In the genomic region with DNA sequence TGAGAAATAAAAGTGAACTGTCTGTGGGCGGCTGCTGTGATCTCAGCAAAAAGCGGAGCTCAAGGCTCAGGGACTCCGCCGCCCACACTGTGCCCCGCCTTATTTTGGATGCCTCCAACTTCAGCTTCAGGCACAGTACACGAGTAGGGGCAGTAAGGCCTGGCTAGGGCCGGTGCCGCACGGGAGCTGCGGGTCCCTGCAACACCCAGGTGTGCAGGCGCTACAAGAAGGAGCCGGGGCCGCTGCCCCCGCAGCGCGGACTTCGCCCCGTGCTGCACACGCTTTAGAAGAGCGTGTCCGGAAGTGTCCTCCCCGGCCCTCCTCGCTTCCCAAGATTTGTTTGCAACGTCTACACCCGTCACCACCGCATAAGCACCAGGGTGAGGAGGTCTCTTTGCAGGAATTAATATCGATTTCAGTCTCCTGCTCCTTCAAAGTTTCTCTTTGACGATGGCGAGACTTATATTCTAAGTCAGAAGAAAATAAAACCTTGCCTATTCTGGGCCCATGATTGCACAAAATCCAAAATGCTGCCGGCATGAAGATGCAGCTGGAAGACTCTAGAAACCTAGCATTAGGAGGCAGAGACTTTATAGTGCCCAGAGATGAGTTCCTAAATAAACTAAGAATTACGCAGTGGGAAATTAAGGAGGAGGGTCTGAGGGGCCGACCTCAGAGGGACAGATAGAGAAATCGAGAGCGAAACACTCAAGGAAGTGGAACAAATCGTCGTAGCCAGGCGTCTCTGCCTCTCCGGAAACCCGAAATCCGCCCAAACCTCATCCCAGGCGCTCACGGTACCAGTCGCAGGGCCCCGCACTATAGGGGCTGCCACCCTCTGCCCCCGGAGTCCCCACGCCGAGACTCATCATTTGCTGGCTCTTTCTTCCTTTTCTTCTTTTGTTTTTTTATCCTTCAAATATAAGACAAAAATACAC, we compare ENCODE assay signal across 2 cellular contexts.
TF ChIP-seq lines count a peak whose summit lies in the region.

No MANE protein-coding gene starts in this region.

TF ChIP-seq in K562, 482 proteins besides CTCF, POLR2A, EP300 and RAD21:
- peak; percentile 46; the same call in 1 of the 2 replicates for TF ChIP-seq EGR1 (conservative IDR thresholded peaks at IDR 0.05)
- no peak for TF ChIP-seq JUN (IDR thresholded peaks at IDR 0.05; ENCODE audit: borderline replicate concordance, low read depth, low read length)
- no peak for TF ChIP-seq JUN (CRISPR knock-in tag; IDR thresholded peaks at IDR 0.05; ENCODE audit: borderline replicate concordance)
- TF ChIP-seq, protein P1, sequence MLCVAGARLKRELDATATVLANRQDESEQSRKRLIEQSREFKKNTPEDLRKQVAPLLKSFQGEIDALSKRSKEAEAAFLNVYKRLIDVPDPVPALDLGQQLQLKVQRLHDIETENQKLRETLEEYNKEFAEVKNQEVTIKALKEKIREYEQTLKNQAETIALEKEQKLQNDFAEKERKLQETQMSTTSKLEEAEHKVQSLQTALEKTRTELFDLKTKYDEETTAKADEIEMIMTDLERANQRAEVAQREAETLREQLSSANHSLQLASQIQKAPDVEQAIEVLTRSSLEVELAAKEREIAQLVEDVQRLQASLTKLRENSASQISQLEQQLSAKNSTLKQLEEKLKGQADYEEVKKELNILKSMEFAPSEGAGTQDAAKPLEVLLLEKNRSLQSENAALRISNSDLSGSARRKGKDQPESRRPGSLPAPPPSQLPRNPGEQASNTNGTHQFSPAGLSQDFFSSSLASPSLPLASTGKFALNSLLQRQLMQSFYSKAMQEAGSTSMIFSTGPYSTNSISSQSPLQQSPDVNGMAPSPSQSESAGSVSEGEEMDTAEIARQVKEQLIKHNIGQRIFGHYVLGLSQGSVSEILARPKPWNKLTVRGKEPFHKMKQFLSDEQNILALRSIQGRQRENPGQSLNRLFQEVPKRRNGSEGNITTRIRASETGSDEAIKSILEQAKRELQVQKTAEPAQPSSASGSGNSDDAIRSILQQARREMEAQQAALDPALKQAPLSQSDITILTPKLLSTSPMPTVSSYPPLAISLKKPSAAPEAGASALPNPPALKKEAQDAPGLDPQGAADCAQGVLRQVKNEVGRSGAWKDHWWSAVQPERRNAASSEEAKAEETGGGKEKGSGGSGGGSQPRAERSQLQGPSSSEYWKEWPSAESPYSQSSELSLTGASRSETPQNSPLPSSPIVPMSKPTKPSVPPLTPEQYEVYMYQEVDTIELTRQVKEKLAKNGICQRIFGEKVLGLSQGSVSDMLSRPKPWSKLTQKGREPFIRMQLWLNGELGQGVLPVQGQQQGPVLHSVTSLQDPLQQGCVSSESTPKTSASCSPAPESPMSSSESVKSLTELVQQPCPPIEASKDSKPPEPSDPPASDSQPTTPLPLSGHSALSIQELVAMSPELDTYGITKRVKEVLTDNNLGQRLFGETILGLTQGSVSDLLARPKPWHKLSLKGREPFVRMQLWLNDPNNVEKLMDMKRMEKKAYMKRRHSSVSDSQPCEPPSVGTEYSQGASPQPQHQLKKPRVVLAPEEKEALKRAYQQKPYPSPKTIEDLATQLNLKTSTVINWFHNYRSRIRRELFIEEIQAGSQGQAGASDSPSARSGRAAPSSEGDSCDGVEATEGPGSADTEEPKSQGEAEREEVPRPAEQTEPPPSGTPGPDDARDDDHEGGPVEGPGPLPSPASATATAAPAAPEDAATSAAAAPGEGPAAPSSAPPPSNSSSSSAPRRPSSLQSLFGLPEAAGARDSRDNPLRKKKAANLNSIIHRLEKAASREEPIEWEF (CRISPR knock-in tag; IDR thresholded peaks at IDR 0.05) = no peak
- TF ChIP-seq ZNF436 (CRISPR knock-in tag; IDR thresholded peaks at IDR 0.05) = no peak
- TF ChIP-seq ETV1 (tag; conservative IDR thresholded peaks at IDR 0.05; ENCODE audit: low read depth) = 0 out of 2 replicates have a peak, but pooled peaks have one; percentile 14

TF ChIP-seq in HepG2, 621 proteins besides CTCF, POLR2A, EP300 and RAD21 (continues in another document):
- no peak for TF ChIP-seq ZNF776 (CRISPR knock-in tag; IDR thresholded peaks at IDR 0.05)
- TF ChIP-seq DR1 (CRISPR knock-in tag; IDR thresholded peaks at IDR 0.05) = no peak
- TF ChIP-seq RBAK (CRISPR knock-in tag; IDR thresholded peaks at IDR 0.05) = no peak
- TF ChIP-seq, protein P2, sequence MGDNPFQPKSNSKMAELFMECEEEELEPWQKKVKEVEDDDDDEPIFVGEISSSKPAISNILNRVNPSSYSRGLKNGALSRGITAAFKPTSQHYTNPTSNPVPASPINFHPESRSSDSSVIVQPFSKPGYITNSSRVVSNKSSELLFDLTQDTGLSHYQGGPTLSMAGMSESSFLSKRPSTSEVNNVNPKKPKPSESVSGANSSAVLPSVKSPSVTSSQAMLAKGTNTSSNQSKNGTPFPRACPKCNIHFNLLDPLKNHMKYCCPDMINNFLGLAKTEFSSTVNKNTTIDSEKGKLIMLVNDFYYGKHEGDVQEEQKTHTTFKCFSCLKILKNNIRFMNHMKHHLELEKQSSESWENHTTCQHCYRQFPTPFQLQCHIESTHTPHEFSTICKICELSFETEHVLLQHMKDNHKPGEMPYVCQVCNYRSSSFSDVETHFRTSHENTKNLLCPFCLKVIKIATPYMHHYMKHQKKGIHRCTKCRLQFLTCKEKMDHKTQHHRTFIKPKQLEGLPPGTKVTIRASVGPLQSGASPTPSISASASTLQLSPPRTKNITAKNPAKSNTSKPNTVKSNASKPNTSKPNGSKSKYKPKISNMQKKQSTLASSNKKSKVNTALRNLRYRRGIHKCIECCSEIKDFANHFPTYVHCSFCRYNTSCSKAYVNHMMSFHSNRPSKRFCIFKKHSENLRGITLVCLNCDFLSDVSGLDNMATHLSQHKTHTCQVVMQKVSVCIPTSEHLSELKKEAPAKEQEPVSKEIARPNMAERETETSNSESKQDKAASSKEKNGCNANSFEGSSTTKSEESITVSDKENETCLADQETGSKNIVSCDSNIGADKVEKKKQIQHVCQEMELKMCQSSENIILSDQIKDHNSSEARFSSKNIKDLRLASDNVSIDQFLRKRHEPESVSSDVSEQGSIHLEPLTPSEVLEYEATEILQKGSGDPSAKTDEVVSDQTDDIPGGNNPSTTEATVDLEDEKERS (CRISPR knock-in tag; IDR thresholded peaks at IDR 0.05) = no peak
- TF ChIP-seq TAF15 (IDR thresholded peaks at IDR 0.05; ENCODE audit: low read depth, low read length, poor library complexity, severe bottlenecking) = no peak
- TF ChIP-seq MTF2 (CRISPR knock-in tag; IDR thresholded peaks at IDR 0.05; ENCODE audit: borderline replicate concordance) = peak; percentile 69; the same call in 1 of the 2 replicates
- TF ChIP-seq ZNF251 (CRISPR knock-in tag; IDR thresholded peaks at IDR 0.05) = no peak
- TF ChIP-seq, protein P3, sequence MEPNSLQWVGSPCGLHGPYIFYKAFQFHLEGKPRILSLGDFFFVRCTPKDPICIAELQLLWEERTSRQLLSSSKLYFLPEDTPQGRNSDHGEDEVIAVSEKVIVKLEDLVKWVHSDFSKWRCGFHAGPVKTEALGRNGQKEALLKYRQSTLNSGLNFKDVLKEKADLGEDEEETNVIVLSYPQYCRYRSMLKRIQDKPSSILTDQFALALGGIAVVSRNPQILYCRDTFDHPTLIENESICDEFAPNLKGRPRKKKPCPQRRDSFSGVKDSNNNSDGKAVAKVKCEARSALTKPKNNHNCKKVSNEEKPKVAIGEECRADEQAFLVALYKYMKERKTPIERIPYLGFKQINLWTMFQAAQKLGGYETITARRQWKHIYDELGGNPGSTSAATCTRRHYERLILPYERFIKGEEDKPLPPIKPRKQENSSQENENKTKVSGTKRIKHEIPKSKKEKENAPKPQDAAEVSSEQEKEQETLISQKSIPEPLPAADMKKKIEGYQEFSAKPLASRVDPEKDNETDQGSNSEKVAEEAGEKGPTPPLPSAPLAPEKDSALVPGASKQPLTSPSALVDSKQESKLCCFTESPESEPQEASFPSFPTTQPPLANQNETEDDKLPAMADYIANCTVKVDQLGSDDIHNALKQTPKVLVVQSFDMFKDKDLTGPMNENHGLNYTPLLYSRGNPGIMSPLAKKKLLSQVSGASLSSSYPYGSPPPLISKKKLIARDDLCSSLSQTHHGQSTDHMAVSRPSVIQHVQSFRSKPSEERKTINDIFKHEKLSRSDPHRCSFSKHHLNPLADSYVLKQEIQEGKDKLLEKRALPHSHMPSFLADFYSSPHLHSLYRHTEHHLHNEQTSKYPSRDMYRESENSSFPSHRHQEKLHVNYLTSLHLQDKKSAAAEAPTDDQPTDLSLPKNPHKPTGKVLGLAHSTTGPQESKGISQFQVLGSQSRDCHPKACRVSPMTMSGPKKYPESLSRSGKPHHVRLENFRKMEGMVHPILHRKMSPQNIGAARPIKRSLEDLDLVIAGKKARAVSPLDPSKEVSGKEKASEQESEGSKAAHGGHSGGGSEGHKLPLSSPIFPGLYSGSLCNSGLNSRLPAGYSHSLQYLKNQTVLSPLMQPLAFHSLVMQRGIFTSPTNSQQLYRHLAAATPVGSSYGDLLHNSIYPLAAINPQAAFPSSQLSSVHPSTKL (CRISPR knock-in tag; IDR thresholded peaks at IDR 0.05) = peak; percentile 24; the same call in 1 of the 2 replicates
- TF ChIP-seq PHF20 (CRISPR knock-in tag; IDR thresholded peaks at IDR 0.05) = no peak
- no peak for TF ChIP-seq ZNF17 (CRISPR knock-in tag; IDR thresholded peaks at IDR 0.05)
- TF ChIP-seq MAZ (IDR thresholded peaks at IDR 0.05; ENCODE audit: borderline replicate concordance, low read depth, low read length) = no peak
- no peak for TF ChIP-seq MAZ (CRISPR knock-in tag; IDR thresholded peaks at IDR 0.05; ENCODE audit: low read depth)
- TF ChIP-seq HNF4A (CRISPR knock-in tag; IDR thresholded peaks at IDR 0.05) = peak; percentile 48; the same call in 1 of the 2 replicates
- TF ChIP-seq FOXP1 (IDR thresholded peaks at IDR 0.05) = no peak
- no peak for TF ChIP-seq FOXP1 (CRISPR knock-in tag; IDR thresholded peaks at IDR 0.05)
- TF ChIP-seq SMC3 (IDR thresholded peaks at IDR 0.05; ENCODE audit: low read length) = no peak
- TF ChIP-seq ZBTB38 (CRISPR knock-in tag; IDR thresholded peaks at IDR 0.05) = no peak
- no peak for TF ChIP-seq RFX3 (CRISPR knock-in tag; IDR thresholded peaks at IDR 0.05)
- no peak for TF ChIP-seq STAG1 (CRISPR knock-in tag; IDR thresholded peaks at IDR 0.05)
- TF ChIP-seq U2AF2 (IDR thresholded peaks at IDR 0.05; ENCODE audit: low read depth, low read length) = no peak
- TF ChIP-seq, protein P4, sequence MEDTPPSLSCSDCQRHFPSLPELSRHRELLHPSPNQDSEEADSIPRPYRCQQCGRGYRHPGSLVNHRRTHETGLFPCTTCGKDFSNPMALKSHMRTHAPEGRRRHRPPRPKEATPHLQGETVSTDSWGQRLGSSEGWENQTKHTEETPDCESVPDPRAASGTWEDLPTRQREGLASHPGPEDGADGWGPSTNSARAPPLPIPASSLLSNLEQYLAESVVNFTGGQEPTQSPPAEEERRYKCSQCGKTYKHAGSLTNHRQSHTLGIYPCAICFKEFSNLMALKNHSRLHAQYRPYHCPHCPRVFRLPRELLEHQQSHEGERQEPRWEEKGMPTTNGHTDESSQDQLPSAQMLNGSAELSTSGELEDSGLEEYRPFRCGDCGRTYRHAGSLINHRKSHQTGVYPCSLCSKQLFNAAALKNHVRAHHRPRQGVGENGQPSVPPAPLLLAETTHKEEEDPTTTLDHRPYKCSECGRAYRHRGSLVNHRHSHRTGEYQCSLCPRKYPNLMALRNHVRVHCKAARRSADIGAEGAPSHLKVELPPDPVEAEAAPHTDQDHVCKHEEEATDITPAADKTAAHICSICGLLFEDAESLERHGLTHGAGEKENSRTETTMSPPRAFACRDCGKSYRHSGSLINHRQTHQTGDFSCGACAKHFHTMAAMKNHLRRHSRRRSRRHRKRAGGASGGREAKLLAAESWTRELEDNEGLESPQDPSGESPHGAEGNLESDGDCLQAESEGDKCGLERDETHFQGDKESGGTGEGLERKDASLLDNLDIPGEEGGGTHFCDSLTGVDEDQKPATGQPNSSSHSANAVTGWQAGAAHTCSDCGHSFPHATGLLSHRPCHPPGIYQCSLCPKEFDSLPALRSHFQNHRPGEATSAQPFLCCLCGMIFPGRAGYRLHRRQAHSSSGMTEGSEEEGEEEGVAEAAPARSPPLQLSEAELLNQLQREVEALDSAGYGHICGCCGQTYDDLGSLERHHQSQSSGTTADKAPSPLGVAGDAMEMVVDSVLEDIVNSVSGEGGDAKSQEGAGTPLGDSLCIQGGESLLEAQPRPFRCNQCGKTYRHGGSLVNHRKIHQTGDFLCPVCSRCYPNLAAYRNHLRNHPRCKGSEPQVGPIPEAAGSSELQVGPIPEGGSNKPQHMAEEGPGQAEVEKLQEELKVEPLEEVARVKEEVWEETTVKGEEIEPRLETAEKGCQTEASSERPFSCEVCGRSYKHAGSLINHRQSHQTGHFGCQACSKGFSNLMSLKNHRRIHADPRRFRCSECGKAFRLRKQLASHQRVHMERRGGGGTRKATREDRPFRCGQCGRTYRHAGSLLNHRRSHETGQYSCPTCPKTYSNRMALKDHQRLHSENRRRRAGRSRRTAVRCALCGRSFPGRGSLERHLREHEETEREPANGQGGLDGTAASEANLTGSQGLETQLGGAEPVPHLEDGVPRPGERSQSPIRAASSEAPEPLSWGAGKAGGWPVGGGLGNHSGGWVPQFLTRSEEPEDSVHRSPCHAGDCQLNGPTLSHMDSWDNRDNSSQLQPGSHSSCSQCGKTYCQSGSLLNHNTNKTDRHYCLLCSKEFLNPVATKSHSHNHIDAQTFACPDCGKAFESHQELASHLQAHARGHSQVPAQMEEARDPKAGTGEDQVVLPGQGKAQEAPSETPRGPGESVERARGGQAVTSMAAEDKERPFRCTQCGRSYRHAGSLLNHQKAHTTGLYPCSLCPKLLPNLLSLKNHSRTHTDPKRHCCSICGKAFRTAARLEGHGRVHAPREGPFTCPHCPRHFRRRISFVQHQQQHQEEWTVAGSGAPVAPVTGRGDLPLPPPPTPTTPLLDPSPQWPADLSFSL (CRISPR knock-in tag; IDR thresholded peaks at IDR 0.05) = no peak
- no peak for TF ChIP-seq ZNF501 (CRISPR knock-in tag; IDR thresholded peaks at IDR 0.05)
- TF ChIP-seq ZNF879 (CRISPR knock-in tag; IDR thresholded peaks at IDR 0.05) = no peak
- TF ChIP-seq, protein P5, sequence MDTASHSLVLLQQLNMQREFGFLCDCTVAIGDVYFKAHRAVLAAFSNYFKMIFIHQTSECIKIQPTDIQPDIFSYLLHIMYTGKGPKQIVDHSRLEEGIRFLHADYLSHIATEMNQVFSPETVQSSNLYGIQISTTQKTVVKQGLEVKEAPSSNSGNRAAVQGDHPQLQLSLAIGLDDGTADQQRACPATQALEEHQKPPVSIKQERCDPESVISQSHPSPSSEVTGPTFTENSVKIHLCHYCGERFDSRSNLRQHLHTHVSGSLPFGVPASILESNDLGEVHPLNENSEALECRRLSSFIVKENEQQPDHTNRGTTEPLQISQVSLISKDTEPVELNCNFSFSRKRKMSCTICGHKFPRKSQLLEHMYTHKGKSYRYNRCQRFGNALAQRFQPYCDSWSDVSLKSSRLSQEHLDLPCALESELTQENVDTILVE (CRISPR knock-in tag; IDR thresholded peaks at IDR 0.05) = no peak
- TF ChIP-seq, protein P6, sequence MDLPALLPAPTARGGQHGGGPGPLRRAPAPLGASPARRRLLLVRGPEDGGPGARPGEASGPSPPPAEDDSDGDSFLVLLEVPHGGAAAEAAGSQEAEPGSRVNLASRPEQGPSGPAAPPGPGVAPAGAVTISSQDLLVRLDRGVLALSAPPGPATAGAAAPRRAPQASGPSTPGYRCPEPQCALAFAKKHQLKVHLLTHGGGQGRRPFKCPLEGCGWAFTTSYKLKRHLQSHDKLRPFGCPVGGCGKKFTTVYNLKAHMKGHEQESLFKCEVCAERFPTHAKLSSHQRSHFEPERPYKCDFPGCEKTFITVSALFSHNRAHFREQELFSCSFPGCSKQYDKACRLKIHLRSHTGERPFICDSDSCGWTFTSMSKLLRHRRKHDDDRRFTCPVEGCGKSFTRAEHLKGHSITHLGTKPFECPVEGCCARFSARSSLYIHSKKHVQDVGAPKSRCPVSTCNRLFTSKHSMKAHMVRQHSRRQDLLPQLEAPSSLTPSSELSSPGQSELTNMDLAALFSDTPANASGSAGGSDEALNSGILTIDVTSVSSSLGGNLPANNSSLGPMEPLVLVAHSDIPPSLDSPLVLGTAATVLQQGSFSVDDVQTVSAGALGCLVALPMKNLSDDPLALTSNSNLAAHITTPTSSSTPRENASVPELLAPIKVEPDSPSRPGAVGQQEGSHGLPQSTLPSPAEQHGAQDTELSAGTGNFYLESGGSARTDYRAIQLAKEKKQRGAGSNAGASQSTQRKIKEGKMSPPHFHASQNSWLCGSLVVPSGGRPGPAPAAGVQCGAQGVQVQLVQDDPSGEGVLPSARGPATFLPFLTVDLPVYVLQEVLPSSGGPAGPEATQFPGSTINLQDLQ (CRISPR knock-in tag; IDR thresholded peaks at IDR 0.05) = no peak
- no peak for TF ChIP-seq ZZZ3 (CRISPR knock-in tag; IDR thresholded peaks at IDR 0.05; ENCODE audit: borderline replicate concordance)
